Comparison of ENCODE assay signal across 8 cellular contexts in genomic region chr10:101060036-101060950, GRCh38. TPM values are rescaled to one million over a fixed set of nuclear protein-coding genes. Genes with fewer than 3 reads are reported as not detected.
A peak's percentile ranks its signal among the peaks of the same experiment; 100 is the strongest.
DNase-seq lines count a peak whose midpoint lies in the region; FAIRE-seq and TF ChIP-seq lines count a peak whose summit lies in the region.

No MANE protein-coding gene starts in this region.

- peak; percentile 95 for TF ChIP-seq CTCF in H9 (conservative IDR thresholded peaks at IDR 0.05)

- peak overlapping the region; percentile 35 for H3K27ac ChIP-seq in H9 (ENCODE audit: insufficient read length, low read depth, low read length)
- H3K27ac ChIP-seq in substantia nigra (ENCODE audit: low read depth, low read length, poor library complexity, severe bottlenecking) = peak overlapping the region; percentile 93

- no CpG with 5 or more reads among the region's 37 CpGs for WGBS in H9 (ENCODE audit: extremely low coverage, insufficient read length, low lambda C conversion rate)

- peak overlapping the region; percentile 90 for H3K14ac ChIP-seq in H9 (ENCODE audit: insufficient read depth, low read length)

- no peak overlapping the region for H2BK15ac ChIP-seq in H9 (ENCODE audit: low read depth, low read length)

- H3K27me3 ChIP-seq in H9 (ENCODE audit: insufficient read depth, low read length) = peaks cover 31% of the 10 kb centered on the region

- H3K9me3 ChIP-seq in ES-I3 (ENCODE audit: control insufficient read depth, insufficient read depth, low read length) (no peaks in the 10 kb centered on the region), H9 (ENCODE audit: control insufficient read depth, low read depth, low read length) (no peaks in the 10 kb centered on the region)

- peak overlapping the region; percentile 96 to 99 (median 98) for H3K27ac Mint-ChIP-seq in H9

- no peak overlapping the region for H4K8ac ChIP-seq in H9 (replicated peaks; ENCODE audit: insufficient read length, low read depth, low read length)

- H3K56ac ChIP-seq in H9 (ENCODE audit: insufficient read length, low read depth, low read length) = no peak overlapping the region

- H2BK20ac ChIP-seq in H9 (ENCODE audit: low read depth, low read length, poor library complexity, severe bottlenecking) = no peak overlapping the region

- no peak overlapping the region for H2BK5ac ChIP-seq in H9 (ENCODE audit: insufficient read length, low read length)

- no peak overlapping the region for H4K91ac ChIP-seq in H9 (ENCODE audit: insufficient read length, low read depth, low read length)

- H3K4me2 ChIP-seq in H9 (ENCODE audit: insufficient read depth, insufficient read length, low read length) = peak overlapping the region; percentile 98

- H3K9ac ChIP-seq in ES-I3 (ENCODE audit: low read depth, low read length) (peak overlapping the region; percentile 99), H9 (ENCODE audit: extremely low read depth, insufficient read length, low read length) (peak overlapping the region; percentile 98)

- H2AFZ ChIP-seq in H9 (ENCODE audit: low read length) = peak overlapping the region; percentile 94

- H3K4ac ChIP-seq in H9 (ENCODE audit: low read depth, low read length) = no peak overlapping the region

- H3K9me3 Mint-ChIP-seq in H9 = no peaks in the 10 kb centered on the region; a peak in 1 of 5 replicates

- no peaks in the 10 kb centered on the region for H4K20me1 ChIP-seq in H9 (ENCODE audit: control insufficient read depth, insufficient read depth, insufficient read length)

- peak; percentile 90 for DNase-seq in H9
- peak; percentile 97 for DNase-seq in M059J (ENCODE audit: low read depth)
- DNase-seq in SHP77 (lab: John Stamatoyannopoulos, UW) = peak; percentile 88 to 95
- DNase-seq in activated gamma-delta T cell treated with anti-CD3 and anti-CD28 coated beads, Interleukin-2, amount 50 U/mL, for 16 hours (ENCODE audit: low read depth) = peak; percentile 86
- peak; percentile 87 to 91 for DNase-seq in frontal cortex (ENCODE audit: low spot score in 2 of 2)
- DNase-seq in non-pigmented ciliary epithelial cell (ENCODE audit: low read depth) = peak; percentile 82
- peak in 46 of 49 donors; percentile 5 to 96 (median 82) for DNase-seq in substantia nigra (lab: John Stamatoyannopoulos, UW)

- peaks cover 39% of the 10 kb centered on the region for H3K27me3 Mint-ChIP-seq in H9 (ENCODE audit: low read depth)

- H4K5ac ChIP-seq in H9 (ENCODE audit: insufficient read length, low read depth, low read length) = no peak overlapping the region

- peaks cover 25% of the 10 kb centered on the region for H3K23me2 ChIP-seq in H9 (ENCODE audit: insufficient read length, low read depth, low read length, poor library complexity, severe bottlenecking)

- FAIRE-seq in frontal cortex (lab: Jason Lieb, UNC) = no peak

- peak overlapping the region; percentile 93 to 96 for H3K4me3 Mint-ChIP-seq in H9

- H2AK5ac ChIP-seq in H9 (ENCODE audit: insufficient read length, low read length) = no peak overlapping the region

- H3K18ac ChIP-seq in H9 (ENCODE audit: insufficient read length, low read depth, low read length) = peak overlapping the region; percentile 96

- no peaks in the 10 kb centered on the region for H3K36me3 ChIP-seq in ES-I3 (ENCODE audit: insufficient read depth, low read length)

- H2BK120ac ChIP-seq in H9 (ENCODE audit: low read depth, low read length, poor library complexity, severe bottlenecking) = no peak overlapping the region

- no peak overlapping the region for H2BK12ac ChIP-seq in H9 (ENCODE audit: insufficient read length, low read depth, low read length)

- H3K79me1 ChIP-seq in H9 (ENCODE audit: insufficient read depth, low read depth, low read length, poor library complexity, severe bottlenecking) = no peaks in the 10 kb centered on the region

- no peak overlapping the region for H3K23ac ChIP-seq in H9 (ENCODE audit: insufficient read length, low read depth, low read length)

- no peaks in the 10 kb centered on the region for H3K79me2 ChIP-seq in H9 (ENCODE audit: insufficient read depth, low read length)

- H3K4me1 Mint-ChIP-seq in H9 = peaks cover 24 to 31% of the 10 kb centered on the region in 2 experiments

- H3T11ph ChIP-seq in H9 (ENCODE audit: low read length) = no peak overlapping the region

- H3K4me1 ChIP-seq in ES-I3 (ENCODE audit: insufficient read depth, low read length) (peaks cover 13% of the 10 kb centered on the region), H9 (ENCODE audit: insufficient read depth, low read length) (no peaks in the 10 kb centered on the region)

- peaks cover 0 to 12% (median under 1%) of the 10 kb centered on the region in 3 experiments; a peak in 4 of 7 replicates for H3K36me3 Mint-ChIP-seq in H9 (ENCODE audit: insufficient read depth in 1 of 3, low read depth in 3 of 3)

RNA-seq across cellular contexts. Expression of gene KAZALD1, which starts 1.5 kb away (rescaled TPM):
- total RNA-seq in H9 (2021) (2.9 and 3.6 TPM in 2 replicates), frontal cortex (0.41 TPM)
- 6.7 and 12.5 TPM in 2 replicates for total RNA-seq in M059J (2014; rRNA removed; shearing (Covaris generic))

RNA-seq across cellular contexts. Expression of gene SFXN3, which starts 29.3 kb away (rescaled TPM):
- 2.8 and 3.4 TPM in 2 replicates for total RNA-seq in H9 (2021)
- total RNA-seq in M059J (2014; rRNA removed; shearing (Covaris generic)) = 38.7 and 58.0 TPM in 2 replicates
- total RNA-seq in frontal cortex = 45.7 TPM

RNA-seq across cellular contexts. Expression of gene PDZD7, which starts 29.4 kb away (rescaled TPM):
- total RNA-seq in H9 (2021) = 1.7 and 2.0 TPM in 2 replicates
- 0.27 and 1.6 TPM in 2 replicates for total RNA-seq in M059J (2014; rRNA removed; shearing (Covaris generic))
- 10.2 TPM for total RNA-seq in frontal cortex

Comparison
In these comparisons a context has a peak if more than half of its experiments do, and no peak if none do; other contexts are left out.
1. Peak in every context shown above with its lines: DNase-seq and H3K27ac ChIP-seq.